Comparison of ENCODE assay signal across 11 cellular contexts in the genomic region with DNA sequence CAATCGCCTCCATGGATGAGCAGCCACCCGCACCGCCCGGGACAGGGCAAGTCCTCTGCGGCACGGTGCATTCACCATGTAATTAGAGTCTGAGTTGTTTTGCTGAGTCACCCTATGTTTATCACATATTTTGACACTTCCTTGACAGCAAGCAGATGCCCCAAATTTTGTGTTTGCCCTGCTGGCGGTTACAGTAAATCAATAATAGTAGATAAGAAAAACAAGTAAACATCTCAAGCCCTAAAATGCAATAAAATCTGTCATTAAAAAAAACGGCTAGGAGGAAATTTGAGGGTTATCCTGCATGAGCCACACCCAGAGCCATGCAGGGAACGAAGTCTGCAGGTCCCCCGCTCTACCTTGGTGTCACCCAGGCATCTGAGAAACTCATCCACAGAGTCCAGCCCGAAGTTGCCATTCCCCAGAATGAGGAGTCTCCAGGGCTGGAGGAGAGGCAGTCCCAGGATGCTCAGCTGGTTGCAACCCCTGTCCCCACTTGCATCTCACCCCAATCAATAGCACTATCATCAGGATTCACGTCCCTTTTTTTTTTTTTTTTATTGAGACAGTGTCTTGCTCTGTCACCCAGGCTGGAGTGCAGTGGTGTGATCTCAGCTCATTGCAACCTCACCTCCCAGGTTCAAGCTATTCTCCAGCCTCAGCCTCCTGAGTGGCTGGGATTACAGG. TPM values are rescaled to one million over a fixed set of nuclear protein-coding genes. Genes with fewer than 3 reads are reported as not detected.
DNase-seq lines count a peak whose midpoint lies in the region; ATAC-seq, FAIRE-seq and TF ChIP-seq lines count a peak whose summit lies in the region.
"Had no signal": no experiment of that assay in that cellular context is flagged by ENCODE, and none has a peak within 500 bp of the region (broad histone marks: within the 10 kb centered on the region; RNA-seq: fewer than 3 reads in every experiment).

No MANE protein-coding gene starts in this region.

- no peaks in the 10 kb centered on the region for H3K79me1 ChIP-seq in H1 (ENCODE audit: low read depth, low read length)
- H3K79me1 ChIP-seq in trophoblast cell (ENCODE audit: low read length), result peaks cover 2% of the 10 kb centered on the region

- FAIRE-seq in H1 (lab: Jason Lieb, UNC), result no peak

- ATAC-seq in gastroesophageal sphincter, result no peak

- peaks cover 1% of the 10 kb centered on the region for H3K36me3 Mint-ChIP-seq in activated CD4-positive, alpha-beta T cell treated with anti-CD3 and anti-CD28 coated beads, Interleukin-2, amount 10 ng/mL, durations not matched to agents 24 days and 14 days (ENCODE audit: low read depth)

- H3K56ac ChIP-seq in H1 (replicated peaks; ENCODE audit: insufficient read length, low read depth, low read length), result no peak overlapping the region

- peaks cover 8% of the 10 kb centered on the region for H3K27me3 Mint-ChIP-seq in activated CD4-positive, alpha-beta T cell treated with anti-CD3 and anti-CD28 coated beads, Interleukin-2, amount 10 ng/mL, durations not matched to agents 24 days and 14 days

- H2BK12ac ChIP-seq in H1 (ENCODE audit: low read depth, low read length) (0 out of 2 replicates have a peak overlapping the region, but pooled peaks have one; percentile 19), trophoblast cell (ENCODE audit: low read length) (no peak overlapping the region)

- H3K9ac ChIP-seq in H1 (replicated peaks in 1 of 4; ENCODE audit: extremely low read depth in 1 of 4, low read depth in 3 of 4, low read length in 3 of 4) (no peak overlapping the region), trophoblast cell (ENCODE audit: low read length) (peak overlapping the region; percentile 15)

- no peak overlapping the region; the same call in 1 of the 2 replicates for H4K8ac ChIP-seq in H1 (ENCODE audit: extremely low read depth, insufficient read depth, low read length)
- no peak overlapping the region for H4K8ac ChIP-seq in trophoblast cell (ENCODE audit: low read depth, low read length)

- 0 out of 2 replicates have a peak overlapping the region, but pooled peaks have one; percentile 36 for H2AFZ ChIP-seq in H1 (ENCODE audit: low read length)
- no peak overlapping the region for H2AFZ ChIP-seq in trophoblast cell (ENCODE audit: insufficient read depth, low read length, poor library complexity)

- H3K79me2 ChIP-seq in H1 (ENCODE audit: control insufficient read depth in 1 of 2, insufficient read depth in 2 of 2, low read length in 2 of 2) (no peaks in the 10 kb centered on the region), trophoblast cell (ENCODE audit: control insufficient read depth, insufficient read depth, low read length, poor library complexity) (no peaks in the 10 kb centered on the region)

- no peak overlapping the region for H4K91ac ChIP-seq in H1 (replicated peaks; ENCODE audit: insufficient read length, low read length)
- H4K91ac ChIP-seq in trophoblast cell (ENCODE audit: low read depth, low read length), result peak overlapping the region; percentile 11

- H3K23me2 ChIP-seq in H1 (ENCODE audit: low read depth, low read length), result no peaks in the 10 kb centered on the region

- CTCF ChIA-PET in H1 (lab: Charles Lee; ENCODE audit: partially characterized antibody), result interaction anchor here (0.6 to 1.6 kb wide), 4 partner anchors 31 to 138 kb away, joined by 3 to 4 read pairs (median 4); no protein-coding TSS in a partner anchor

- peak overlapping the region; percentile 87 for H3K27ac Mint-ChIP-seq in activated CD4-positive, alpha-beta T cell treated with anti-CD3 and anti-CD28 coated beads, Interleukin-2, amount 10 ng/mL, durations not matched to agents 24 days and 14 days

- DNase-seq in activated CD4-positive, alpha-beta T cell treated with anti-CD3 and anti-CD28 coated beads, Interleukin-2, amount 10 ng/mL, durations not matched to agents 24 days and 14 days, result peak; percentile 68
- DNase-seq in activated CD4-positive, alpha-beta T cell treated with anti-CD3 and anti-CD28 coated beads, Interleukin-2, amount 50 U/mL, for 4 hours, result no peak
- DNase-seq in NCI-H69 (lab: John Stamatoyannopoulos, UW) (peak; percentile 82), H1 (ENCODE audit: low read depth in 1 of 2, low spot score in 2 of 2) (no peak), trophoblast cell (peak; percentile 88 to 93), amniotic stem cell (lab: John Stamatoyannopoulos, UW) (no peak), DMS79 (lab: John Stamatoyannopoulos, UW) (no peak)
- DNase-seq: DND-41; stimulated activated CD4-positive, alpha-beta T cell treated with anti-CD3 and anti-CD28 coated beads, Interleukin-4, amount 100 ng/mL, for 24 hours had no signal

- TF ChIP-seq POLR2A in H1 (IDR thresholded peaks at IDR 0.05; ENCODE audit: control extremely low read depth in 1 of 2, low read depth in 2 of 2, low read length in 2 of 2) (no peak), gastroesophageal sphincter (IDR thresholded peaks at IDR 0.05) (no peak)

- no peak overlapping the region; the same call in 1 of the 2 replicates for H2BK20ac ChIP-seq in H1 (ENCODE audit: low read length)

- H2BK15ac ChIP-seq in H1 (ENCODE audit: low read length), result no peak overlapping the region

- H3K23ac ChIP-seq in H1 (ENCODE audit: insufficient read length) (no peak overlapping the region), trophoblast cell (ENCODE audit: low read length) (no peak overlapping the region)

- H4K5ac ChIP-seq in H1 (ENCODE audit: insufficient read length, low read depth, low read length), result no peak overlapping the region

- TF ChIP-seq CTCF in H1 (IDR thresholded peaks at IDR 0.05; ENCODE audit: control extremely low read depth in 1 of 3, insufficient read depth in 1 of 3, low read depth in 1 of 3, low read length in 3 of 3) (no peak), gastroesophageal sphincter (IDR thresholded peaks at IDR 0.05) (no peak)

- H2AK5ac ChIP-seq in H1 (ENCODE audit: low read depth, low read length), result no peak overlapping the region
- no peak overlapping the region for H2AK5ac ChIP-seq in trophoblast cell (ENCODE audit: low read length)

- POLR2A ChIA-PET in H1 (lab: Charles Lee; ENCODE audit: partially characterized antibody), result no interaction called here

- no peaks in the 10 kb centered on the region for H3K9me3 ChIP-seq in H1 (ENCODE audit: insufficient read depth in 2 of 2, low read depth in 1 of 2, low read length in 1 of 2)
- no peaks in the 10 kb centered on the region for H3K9me3 ChIP-seq in trophoblast cell (ENCODE audit: insufficient read depth, low read depth, low read length)
- H3K9me3 ChIP-seq in gastroesophageal sphincter, result no peaks in the 10 kb centered on the region

- no peak overlapping the region for H3K4ac ChIP-seq in H1 (replicated peaks; ENCODE audit: insufficient read length, low read depth, low read length)
- no peak overlapping the region for H3K4ac ChIP-seq in trophoblast cell (ENCODE audit: low read depth, low read length)

- H2BK5ac ChIP-seq in H1 (ENCODE audit: low read depth, low read length), result no peak overlapping the region
- no peak overlapping the region for H2BK5ac ChIP-seq in trophoblast cell (ENCODE audit: low read depth, low read length, poor library complexity)

- H3K4me2 ChIP-seq in H1 (ENCODE audit: insufficient read depth in 1 of 2, low read depth in 2 of 2, low read length in 2 of 2), result no peak overlapping the region
- peak overlapping the region; percentile 10 for H3K4me2 ChIP-seq in trophoblast cell (ENCODE audit: low read length)

- no peak overlapping the region for H4K12ac ChIP-seq in trophoblast cell (ENCODE audit: low read depth, low read length)

- H4K20me1 ChIP-seq in H1 (replicated peaks in 1 of 2; ENCODE audit: control insufficient read depth in 1 of 2, insufficient read depth in 2 of 2, low read length in 2 of 2), result no peaks in the 10 kb centered on the region

- H3K4me1 ChIP-seq in H1 (replicated peaks in 1 of 4; ENCODE audit: control insufficient read depth in 3 of 4, insufficient read depth in 4 of 4, low read length in 3 of 4) (no peaks in the 10 kb centered on the region), trophoblast cell (ENCODE audit: control insufficient read depth in 1 of 2, insufficient read depth in 2 of 2, low read length in 2 of 2) (peaks cover 16 to 17% of the 10 kb centered on the region in 2 experiments), gastroesophageal sphincter (peaks cover 0 to 3% (median 0%) of the 10 kb centered on the region in 3 donors)

- intact Hi-C loops in activated CD4-positive, alpha-beta T cell treated with anti-CD3 and anti-CD28 coated beads, Interleukin-2, amount 10 ng/mL, durations not matched to agents 24 days and 14 days (cut with micrococcal nuclease), result no loop called here

- H3K14ac ChIP-seq in H1 (ENCODE audit: insufficient read length) (no peak overlapping the region), trophoblast cell (ENCODE audit: low read length) (no peak overlapping the region)

- no peak overlapping the region for H2BK120ac ChIP-seq in H1 (replicated peaks; ENCODE audit: low read depth, low read length)
- peak overlapping the region; percentile 61 for H2BK120ac ChIP-seq in trophoblast cell (ENCODE audit: insufficient read depth, low read length, poor library complexity)

- TF ChIP-seq EP300 in H1 (IDR thresholded peaks at IDR 0.05; ENCODE audit: borderline replicate concordance in 1 of 2, low read depth in 2 of 2, low read length in 2 of 2), result no peak
- no peak for TF ChIP-seq EP300 in gastroesophageal sphincter (IDR thresholded peaks at IDR 0.05)

- H3K18ac ChIP-seq in H1 (ENCODE audit: extremely low read depth, low read length), result no peak overlapping the region
- no peak overlapping the region for H3K18ac ChIP-seq in trophoblast cell (ENCODE audit: low read length)

- no peaks in the 10 kb centered on the region for H3K9me3 Mint-ChIP-seq in activated CD4-positive, alpha-beta T cell treated with anti-CD3 and anti-CD28 coated beads, Interleukin-2, amount 10 ng/mL, durations not matched to agents 24 days and 14 days

- H3K27ac ChIP-seq in H1 (ENCODE audit: low read depth, low read length) (no peak overlapping the region), trophoblast cell (ENCODE audit: low read depth, low read length) (peak overlapping the region; percentile 48), gastroesophageal sphincter (no peak overlapping the region)

- no peak for TF ChIP-seq RAD21 in H1 (IDR thresholded peaks at IDR 0.05 in 1 of 2, conservative IDR thresholded peaks at IDR 0.05 in 1 of 2; ENCODE audit: low read depth in 2 of 2, low read length in 2 of 2)

- H3K4me3 ChIP-seq in H1 (ENCODE audit: extremely low read depth in 1 of 4, insufficient read depth in 2 of 4, low read depth in 3 of 4, low read length in 4 of 4), result no peak overlapping the region
- no peak overlapping the region for H3K4me3 ChIP-seq in trophoblast cell (ENCODE audit: low read depth, low read length)
- H3K4me3 ChIP-seq in gastroesophageal sphincter, result no peak overlapping the region

- H3K36me3 ChIP-seq in H1 (ENCODE audit: control insufficient read depth in 2 of 4, insufficient read depth in 4 of 4, low read length in 3 of 4) (no peaks in the 10 kb centered on the region), trophoblast cell (ENCODE audit: control insufficient read depth in 1 of 2, insufficient read depth in 2 of 2, low read length in 2 of 2) (no peaks in the 10 kb centered on the region), gastroesophageal sphincter (no peaks in the 10 kb centered on the region)

- H3K4me1 Mint-ChIP-seq in activated CD4-positive, alpha-beta T cell treated with anti-CD3 and anti-CD28 coated beads, Interleukin-2, amount 10 ng/mL, durations not matched to agents 24 days and 14 days, result peaks cover 21% of the 10 kb centered on the region

- H3K4me3 Mint-ChIP-seq in activated CD4-positive, alpha-beta T cell treated with anti-CD3 and anti-CD28 coated beads, Interleukin-2, amount 10 ng/mL, durations not matched to agents 24 days and 14 days, result peak overlapping the region; percentile 38

- H3K27me3 ChIP-seq in H1 (replicated peaks in 1 of 4; ENCODE audit: control insufficient read depth in 3 of 4, extremely low read depth in 1 of 4, insufficient read depth in 3 of 4, low read length in 3 of 4) (no peaks in the 10 kb centered on the region), trophoblast cell (ENCODE audit: insufficient read depth, low read length) (no peaks in the 10 kb centered on the region), gastroesophageal sphincter (peaks cover 12% of the 10 kb centered on the region)

- 82% methylated on average over 12 of the region's 12 CpGs; no CpG with 5 or more reads in 1 of the 2 experiments for WGBS in H1 (ENCODE audit: extremely low coverage in 1 of 2, insufficient coverage in 1 of 2, insufficient read length in 1 of 2, insufficient replicate concordance in 2 of 2, low coverage in 1 of 2, low lambda C conversion rate in 2 of 2, missing lambda C conversion rate in 1 of 2), 2 experiments
- no CpG with 5 or more reads among the region's 12 CpGs for WGBS in trophoblast cell (ENCODE audit: extremely low coverage, insufficient coverage, insufficient read length)
- 35 to 47% methylated on average over 3 to 6 of the region's 12 CpGs for WGBS in gastroesophageal sphincter (ENCODE audit: low coverage in 1 of 2), 2 donors

RNA-seq across cellular contexts. Expression of gene ST6GALNAC1, which starts 16.5 kb away (rescaled TPM):
- total RNA-seq in activated CD4-positive, alpha-beta T cell treated with anti-CD3 and anti-CD28 coated beads, Interleukin-2, amount 10 ng/mL, durations not matched to agents 24 days and 14 days, result 0.35 and 0.38 TPM in 2 replicates
- total RNA-seq in H1 (2021; fragmentation: NEBNext Ultra II Directional; extraction: Animal tissue kit (Norgen Biotek cat#: 25700)), result not detected in 2 replicates
- polyA plus RNA-seq in H1 (2011; rRNA removed), result not detected in 2 replicates
- not detected for polyA plus RNA-seq in H1 (2011; cell fraction: cytosol; rRNA removed)
- not detected for polyA plus RNA-seq in H1 (2011; cell fraction: nucleus; rRNA removed)
- polyA plus RNA-seq in H1 (2012, experiment 1 of 2), result not detected in 4 replicates
- polyA plus RNA-seq in H1 (2012, experiment 2 of 2), result not detected
- polyA plus RNA-seq in H1 (2013, experiment 1 of 2), result not detected
- not detected for polyA plus RNA-seq in H1 (2013, experiment 2 of 2)
- polyA minus RNA-seq in H1 (2011; rRNA and poly(A)+ RNA removed), result not detected in 2 replicates
- not detected for polyA minus RNA-seq in H1 (2011; cell fraction: cytosol; rRNA and poly(A)+ RNA removed)
- not detected for polyA minus RNA-seq in H1 (2011; cell fraction: nucleus; rRNA and poly(A)+ RNA removed)
- polyA plus RNA-seq in trophoblast cell (2013), result 0.53 TPM in 2 replicates
- total RNA-seq in gastroesophageal sphincter, result 1 to 10 TPM in 3 of 4 donors, under 1 TPM in 1; 0.47 to 9.6 (median 3.7) TPM
- total RNA-seq: glomerular endothelial cell had no signal

RNA-seq across cellular contexts. Expression of gene MXRA7, which starts 50.7 kb away (rescaled TPM):
- total RNA-seq in activated CD4-positive, alpha-beta T cell treated with anti-CD3 and anti-CD28 coated beads, Interleukin-2, amount 10 ng/mL, durations not matched to agents 24 days and 14 days, result 3.4 and 3.7 TPM in 2 replicates
- 21.3 and 26.6 TPM in 2 replicates for total RNA-seq in H1 (2021; fragmentation: NEBNext Ultra II Directional; extraction: Animal tissue kit (Norgen Biotek cat#: 25700))
- polyA plus RNA-seq in H1 (2011; rRNA removed), result 12.8 and 17.8 TPM in 2 replicates
- polyA plus RNA-seq in H1 (2011; cell fraction: cytosol; rRNA removed), result 19.7 TPM
- polyA plus RNA-seq in H1 (2011; cell fraction: nucleus; rRNA removed), result 15.7 TPM
- polyA plus RNA-seq in H1 (2012, experiment 1 of 2), result 22.5 to 26.9 TPM (median 24.9 TPM) in 4 replicates
- polyA plus RNA-seq in H1 (2012, experiment 2 of 2), result 28.3 TPM
- 26.7 TPM for polyA plus RNA-seq in H1 (2013, experiment 1 of 2)
- 34.1 TPM for polyA plus RNA-seq in H1 (2013, experiment 2 of 2)
- 13.7 and 15.2 TPM in 2 replicates for polyA minus RNA-seq in H1 (2011; rRNA and poly(A)+ RNA removed)
- 9.0 TPM for polyA minus RNA-seq in H1 (2011; cell fraction: cytosol; rRNA and poly(A)+ RNA removed)
- polyA minus RNA-seq in H1 (2011; cell fraction: nucleus; rRNA and poly(A)+ RNA removed), result 6.9 TPM
- 84.3 and 85.1 TPM in 2 replicates for polyA plus RNA-seq in trophoblast cell (2013)
- total RNA-seq in gastroesophageal sphincter, result 100 to 1,000 TPM; 333 to 451 (median 412) TPM

Comparison
In these comparisons a context has a peak if more than half of its experiments do, and no peak if none do; other contexts are left out.
1. DNase-seq: peak in activated CD4-positive, alpha-beta T cell treated with anti-CD3 and anti-CD28 coated beads, Interleukin-2, amount 10 ng/mL, durations not matched to agents 24 days and 14 days (single experiment), NCI-H69 (single experiment) and trophoblast cell (2 of 2); none in activated CD4-positive, alpha-beta T cell treated with anti-CD3 and anti-CD28 coated beads, Interleukin-2, amount 50 U/mL, for 4 hours (0 of 2), H1 (0 of 2), amniotic stem cell (single experiment) and DMS79 (single experiment).
2. RNA of gene MXRA7, which starts 50.7 kb away (total RNA-seq): 333 to 451 TPM in gastroesophageal sphincter; 21.3 to 26.6 TPM in H1 and 3.4 to 3.7 TPM in activated CD4-positive, alpha-beta T cell treated with anti-CD3 and anti-CD28 coated beads, Interleukin-2, amount 10 ng/mL, durations not matched to agents 24 days and 14 days; every median in the first group is over 10 times any median in the second.